ENCODE assay signal across 9 cellular contexts in the genomic region with DNA sequence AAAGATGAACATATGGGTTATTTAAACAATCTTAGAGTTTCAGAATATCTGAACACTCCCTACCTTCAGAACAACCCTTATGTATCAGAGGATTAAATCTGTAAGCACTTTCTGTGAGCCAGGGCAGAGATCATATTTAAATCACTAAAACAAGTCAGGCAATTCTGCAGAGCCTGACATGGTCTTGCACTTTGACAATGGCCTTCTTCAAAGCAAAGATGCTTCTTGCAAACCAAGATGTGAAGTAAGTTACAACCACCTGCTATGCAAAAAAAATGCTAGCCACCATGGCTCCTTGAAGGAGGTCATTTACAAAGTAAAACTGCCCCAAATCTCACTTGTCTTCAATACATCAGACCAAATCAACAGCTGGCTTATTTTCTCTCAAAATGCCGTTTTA. TPM values are rescaled to one million over a fixed set of nuclear protein-coding genes. Genes with fewer than 3 reads are reported as not detected.
DNase-seq lines count a peak whose midpoint lies in the region; ATAC-seq and TF ChIP-seq lines count a peak whose summit lies in the region.
"Had no signal": no experiment of that assay in that cellular context is flagged by ENCODE, and none has a peak within 500 bp of the region (broad histone marks: within the 10 kb centered on the region; RNA-seq: fewer than 3 reads in every experiment).

No MANE protein-coding gene starts in this region.

- DNase-seq in MG63 (no peak), progenitor cell of endocrine pancreas (ENCODE audit: low spot score, unreplicated experiment) (no peak), GM19240 (ENCODE audit: insufficient read length, low spot score) (no peak)
- DNase-seq in activated effector memory CD4-positive, alpha-beta T cell treated with Interleukin-2 at 50 U/mL for 16 hours: no peak

- no peaks in the 10 kb centered on the region for H3K9me3 ChIP-seq in DOHH2 (ENCODE audit: control insufficient read depth, insufficient read depth, low read length)
- no peaks in the 10 kb centered on the region for H3K9me3 ChIP-seq in MG63
- no peaks in the 10 kb centered on the region for H3K9me3 ChIP-seq in duodenal mucosa (ENCODE audit: control insufficient read depth in 1 of 2, low read length in 2 of 2)

- TF ChIP-seq CTCF in DOHH2 (IDR thresholded peaks at IDR 0.05; ENCODE audit: low read depth, low read length, poor library complexity, severe bottlenecking) (no peak), progenitor cell of endocrine pancreas (IDR thresholded peaks at IDR 0.05; ENCODE audit: unreplicated experiment) (no peak)

- peak overlapping the region; percentile 82 for H3K4me2 ChIP-seq in DOHH2 (ENCODE audit: low read length)

- H3K27ac ChIP-seq in DOHH2 (ENCODE audit: low read depth, low read length) (no peak overlapping the region), duodenal mucosa (ENCODE audit: low read depth, low read length) (no peak overlapping the region)

- H3K9ac ChIP-seq in duodenal mucosa (ENCODE audit: low read depth in 1 of 2, low read length in 2 of 2): peak overlapping the region in 1 of 2 donors; percentile 30

- H3K4me3 ChIP-seq in DOHH2 (ENCODE audit: low read length) (peak overlapping the region; percentile 93), MG63 (peak overlapping the region; percentile 97), duodenal mucosa (ENCODE audit: low read depth in 1 of 2, low read length in 2 of 2) (peak overlapping the region; percentile 92 to 95)

- H3K4me1 ChIP-seq in DOHH2 (ENCODE audit: control insufficient read depth, low read length) (peaks cover 46% of the 10 kb centered on the region), duodenal mucosa (ENCODE audit: control insufficient read depth in 1 of 2, insufficient read depth in 2 of 2, low read length in 2 of 2) (peaks cover 37 to 39% of the 10 kb centered on the region in 2 donors)

- ATAC-seq in HG02642 (IDR thresholded peaks at IDR 0.05; ENCODE audit: poor library complexity, unreplicated experiment) (no peak), GM21576 (IDR thresholded peaks at IDR 0.05; ENCODE audit: unreplicated experiment) (no peak)
- ATAC-seq: HCT116 had no signal

- H4K20me1 ChIP-seq in DOHH2 (ENCODE audit: control insufficient read depth, insufficient read depth, low read depth, low read length): peaks cover 45% of the 10 kb centered on the region

- no peaks in the 10 kb centered on the region for H3K27me3 Mint-ChIP-seq in progenitor cell of endocrine pancreas

- peaks cover 92% of the 10 kb centered on the region for H3K79me2 ChIP-seq in DOHH2 (ENCODE audit: control insufficient read depth, low read length)

- no peak overlapping the region for H3K27ac Mint-ChIP-seq in progenitor cell of endocrine pancreas

- H3K4me3 Mint-ChIP-seq in progenitor cell of endocrine pancreas (ENCODE audit: low read depth): peak overlapping the region; percentile 16

- H3K36me3 Mint-ChIP-seq in progenitor cell of endocrine pancreas (ENCODE audit: insufficient read depth): peaks cover 7% of the 10 kb centered on the region

- no peaks in the 10 kb centered on the region for H3K9me3 Mint-ChIP-seq in progenitor cell of endocrine pancreas (ENCODE audit: low read depth)

- H3F3A ChIP-seq in DOHH2 (ENCODE audit: control insufficient read depth, insufficient read depth): peaks cover 5% of the 10 kb centered on the region; the same call in 1 of the 2 replicates

- H3K36me3 ChIP-seq in DOHH2 (ENCODE audit: control insufficient read depth, low read length) (peaks cover 78% of the 10 kb centered on the region), MG63 (peaks cover 52% of the 10 kb centered on the region), duodenal mucosa (ENCODE audit: control insufficient read depth in 1 of 2, insufficient read depth in 2 of 2, low read length in 2 of 2) (peaks cover 0 to 7% of the 10 kb centered on the region in 2 donors)

- H3K9me2 ChIP-seq in DOHH2 (replicated peaks; ENCODE audit: control insufficient read depth, low read length): no peaks in the 10 kb centered on the region

- H3K27me3 ChIP-seq in DOHH2 (ENCODE audit: control insufficient read depth, low read length) (no peaks in the 10 kb centered on the region), MG63 (no peaks in the 10 kb centered on the region), duodenal mucosa (ENCODE audit: control insufficient read depth in 1 of 2, insufficient read depth in 2 of 2, low read length in 2 of 2) (no peaks in the 10 kb centered on the region)

- peaks cover 42% of the 10 kb centered on the region for H3K4me1 Mint-ChIP-seq in progenitor cell of endocrine pancreas (ENCODE audit: low read depth)

RNA-seq across cellular contexts. Expression of gene PPP1CC, which starts 3.2 kb away (rescaled TPM):
- total RNA-seq in MG63 (2014; rRNA removed; shearing (Covaris generic); ENCODE audit: low replicate concordance): 118 and 155 TPM in 2 replicates
- total RNA-seq in progenitor cell of endocrine pancreas: 164 TPM in 2 replicates

RNA-seq across cellular contexts. Expression of gene HVCN1, which starts 50.6 kb away (rescaled TPM):
- not detected in 2 replicates for total RNA-seq in MG63 (2014; rRNA removed; shearing (Covaris generic); ENCODE audit: low replicate concordance)
- 4.2 and 5.0 TPM in 2 replicates for total RNA-seq in progenitor cell of endocrine pancreas
